Comparison of ENCODE assay signal across 10 cellular contexts in the genomic region with DNA sequence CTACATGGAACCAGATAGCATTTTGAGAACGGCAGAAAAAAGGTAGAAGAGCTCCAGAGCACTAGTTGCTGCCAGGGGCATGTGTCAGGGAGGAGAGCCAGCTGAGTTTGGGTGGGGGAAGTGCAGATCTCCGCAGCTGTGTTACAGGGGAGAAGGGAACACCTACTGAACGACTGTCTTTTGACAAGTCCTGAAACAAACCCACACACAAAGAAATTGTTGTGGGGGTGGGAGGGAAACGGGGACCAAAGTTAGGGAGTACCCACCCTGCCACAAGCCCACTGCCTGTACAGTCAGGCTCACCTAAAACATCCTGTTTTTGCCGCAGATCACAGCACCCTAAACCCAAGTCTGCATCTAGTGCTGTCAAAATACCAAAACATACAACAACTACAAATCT. TPM values are rescaled to one million over a fixed set of nuclear protein-coding genes. Genes with fewer than 3 reads are reported as not detected.
A peak's percentile ranks its signal among the peaks of the same experiment; 100 is the strongest.
DNase-seq lines count a peak whose midpoint lies in the region; ATAC-seq and TF ChIP-seq lines count a peak whose summit lies in the region.
"Had no signal": no experiment of that assay in that cellular context is flagged by ENCODE, and none has a peak within 500 bp of the region (broad histone marks: within the 10 kb centered on the region; RNA-seq: fewer than 3 reads in every experiment).

No MANE protein-coding gene starts in this region.

- H3K27ac ChIP-seq in mesenchymal stem cell (ENCODE audit: low read length, poor library complexity, severe bottlenecking): no peak overlapping the region
- H3K27ac ChIP-seq in body of pancreas: no peak overlapping the region
- no peak overlapping the region for H3K27ac ChIP-seq in H9 (ENCODE audit: insufficient read length, low read depth, low read length)
- H3K27ac ChIP-seq: sigmoid colon had no signal

- H3K9me3 ChIP-seq in mesenchymal stem cell (ENCODE audit: control insufficient read depth, low read length): no peaks in the 10 kb centered on the region
- no peaks in the 10 kb centered on the region for H3K9me3 ChIP-seq in body of pancreas
- no peaks in the 10 kb centered on the region for H3K9me3 ChIP-seq in H9 (ENCODE audit: control insufficient read depth, low read depth, low read length)
- H3K9me3 ChIP-seq: sigmoid colon had no signal

- H2BK15ac ChIP-seq in mesenchymal stem cell (ENCODE audit: low read depth, poor library complexity, severe bottlenecking): no peak overlapping the region
- H2BK15ac ChIP-seq in H9 (ENCODE audit: low read depth, low read length): no peak overlapping the region

- H3K4ac ChIP-seq in mesenchymal stem cell (ENCODE audit: low read depth in 1 of 2, low read length in 2 of 2) (no peak overlapping the region), H9 (ENCODE audit: low read depth, low read length) (no peak overlapping the region)

- H2BK120ac ChIP-seq in mesenchymal stem cell (ENCODE audit: low read depth, low read length) (no peak overlapping the region), H9 (ENCODE audit: low read depth, low read length, poor library complexity, severe bottlenecking) (no peak overlapping the region)

- H3K18ac ChIP-seq in mesenchymal stem cell (ENCODE audit: low read depth in 1 of 2, low read length in 2 of 2): no peak overlapping the region
- H3K18ac ChIP-seq in H9 (ENCODE audit: insufficient read length, low read depth, low read length): no peak overlapping the region

- CTCF ChIA-PET in activated CD4-positive, alpha-beta memory T cell treated with anti-CD3 and anti-CD28 coated beads, Interleukin-2, amount 10 ng/mL, durations not matched to agents 7 days and 5 days (lab: Charles Lee): interaction anchor here (1.0 to 1.4 kb wide), 3 partner anchors 18 to 55 kb away, joined by 3 to 4 read pairs (median 3); partner anchors contain the start of gene LEF1

- TF ChIP-seq CTCF in body of pancreas (IDR thresholded peaks at IDR 0.05) (no peak), H9 (conservative IDR thresholded peaks at IDR 0.05) (no peak)

- no peak overlapping the region for H2BK20ac ChIP-seq in H9 (ENCODE audit: low read depth, low read length, poor library complexity, severe bottlenecking)

- no peaks in the 10 kb centered on the region for H3K23me2 ChIP-seq in H9 (ENCODE audit: insufficient read length, low read depth, low read length, poor library complexity, severe bottlenecking)

- H3K56ac ChIP-seq in H9 (ENCODE audit: insufficient read length, low read depth, low read length): no peak overlapping the region

- H2AK5ac ChIP-seq in mesenchymal stem cell (ENCODE audit: low read length, severe bottlenecking) (no peak overlapping the region), H9 (ENCODE audit: insufficient read length, low read length) (no peak overlapping the region)

- peaks cover 21% of the 10 kb centered on the region for H3K27me3 Mint-ChIP-seq in activated CD4-positive, alpha-beta memory T cell treated with anti-CD3 and anti-CD28 coated beads, Interleukin-2, amount 10 ng/mL, durations not matched to agents 7 days and 5 days
- H3K27me3 Mint-ChIP-seq in H9 (ENCODE audit: low read depth): peaks cover 9% of the 10 kb centered on the region

- H4K8ac ChIP-seq in mesenchymal stem cell (ENCODE audit: low read length) (no peak overlapping the region), H9 (replicated peaks; ENCODE audit: insufficient read length, low read depth, low read length) (no peak overlapping the region)

- no peaks in the 10 kb centered on the region for H3K79me2 ChIP-seq in H9 (ENCODE audit: insufficient read depth, low read length)

- TF ChIP-seq POLR2A in body of pancreas (IDR thresholded peaks at IDR 0.05): no peak

- H3T11ph ChIP-seq in H9 (ENCODE audit: low read length): no peak overlapping the region

- peaks cover 9% of the 10 kb centered on the region for H3K4me1 ChIP-seq in mesenchymal stem cell (ENCODE audit: control insufficient read depth, insufficient read depth, low read depth, low read length)
- H3K4me1 ChIP-seq in body of pancreas: peaks cover 8% of the 10 kb centered on the region
- H3K4me1 ChIP-seq in H9 (ENCODE audit: insufficient read depth, low read length): peaks cover 5% of the 10 kb centered on the region; the same call in 1 of the 2 replicates
- H3K4me1 ChIP-seq: sigmoid colon had no signal

- POLR2A ChIA-PET in activated CD4-positive, alpha-beta memory T cell treated with anti-CD3 and anti-CD28 coated beads, Interleukin-2, amount 10 ng/mL, durations not matched to agents 7 days and 5 days (lab: Charles Lee): interaction anchor here (0.7 to 2.8 kb wide), 6 partner anchors 11 to 507 kb away, joined by 3 to 9 read pairs (median 4); partner anchors contain the start of gene RPL34

- no peaks in the 10 kb centered on the region for H4K20me1 ChIP-seq in H9 (ENCODE audit: control insufficient read depth, insufficient read depth, insufficient read length)

- peaks cover 22% of the 10 kb centered on the region for H3K36me3 Mint-ChIP-seq in activated CD4-positive, alpha-beta memory T cell treated with anti-CD3 and anti-CD28 coated beads, Interleukin-2, amount 10 ng/mL, durations not matched to agents 7 days and 5 days (ENCODE audit: low read depth)
- no peaks in the 10 kb centered on the region for H3K36me3 Mint-ChIP-seq in H9 (ENCODE audit: insufficient read depth in 1 of 3, low read depth in 3 of 3)

- DNase-seq in NAMALWA (ENCODE audit: low spot score): peak; percentile 20
- DNase-seq in activated CD4-positive, alpha-beta memory T cell treated with anti-CD3 and anti-CD28 coated beads, Interleukin-2, amount 10 ng/mL, durations not matched to agents 7 days and 5 days: peak; percentile 53
- DNase-seq in astrocyte of the hippocampus (ENCODE audit: low read depth, low spot score): peak; percentile 32
- DNase-seq in stimulated activated CD4-positive, alpha-beta T cell treated with anti-CD3 and anti-CD28 coated beads, TNF-alpha, amount 100 ng/mL, for 1 hour (ENCODE audit: low read depth in 3 of 3, low spot score in 1 of 3): peak in 2 of 3 donors; percentile 32 to 34
- no peak for DNase-seq in mesenchymal stem cell
- DNase-seq in body of pancreas: no peak
- no peak for DNase-seq in H9
- DNase-seq: midbrain, sigmoid colon had no signal

- H3K27ac Mint-ChIP-seq in activated CD4-positive, alpha-beta memory T cell treated with anti-CD3 and anti-CD28 coated beads, Interleukin-2, amount 10 ng/mL, durations not matched to agents 7 days and 5 days: peak overlapping the region; percentile 83
- peak overlapping the region in 1 of 3 experiments; percentile 29; a peak in 1 of 7 replicates for H3K27ac Mint-ChIP-seq in H9

- peak overlapping the region in 1 of 2 experiments; percentile 27 for H3K23ac ChIP-seq in mesenchymal stem cell (ENCODE audit: low read length in 2 of 2)
- H3K23ac ChIP-seq in H9 (ENCODE audit: insufficient read length, low read depth, low read length): no peak overlapping the region

- H3K4me2 ChIP-seq in mesenchymal stem cell (ENCODE audit: low read length, poor library complexity, severe bottlenecking) (no peak overlapping the region), H9 (ENCODE audit: insufficient read depth, insufficient read length, low read length) (no peak overlapping the region)

- H3K14ac ChIP-seq in mesenchymal stem cell (ENCODE audit: low read length in 2 of 2) (no peak overlapping the region), H9 (ENCODE audit: insufficient read depth, low read length) (no peak overlapping the region)

- peaks cover 92% of the 10 kb centered on the region for H3K4me1 Mint-ChIP-seq in activated CD4-positive, alpha-beta memory T cell treated with anti-CD3 and anti-CD28 coated beads, Interleukin-2, amount 10 ng/mL, durations not matched to agents 7 days and 5 days
- peaks cover 45 to 69% of the 10 kb centered on the region in 2 experiments for H3K4me1 Mint-ChIP-seq in H9

- H3K9ac ChIP-seq in mesenchymal stem cell (ENCODE audit: low read length) (no peak overlapping the region), H9 (ENCODE audit: extremely low read depth, insufficient read length, low read length) (no peak overlapping the region)

- peaks cover 0 to 16% of the 10 kb centered on the region in 2 experiments for H3K27me3 ChIP-seq in mesenchymal stem cell (ENCODE audit: control insufficient read depth in 1 of 2, insufficient read depth in 1 of 2, low read length in 2 of 2)
- no peaks in the 10 kb centered on the region for H3K27me3 ChIP-seq in body of pancreas
- H3K27me3 ChIP-seq in H9 (ENCODE audit: insufficient read depth, low read length): no peaks in the 10 kb centered on the region
- H3K27me3 ChIP-seq: sigmoid colon had no signal

- H3K4me3 ChIP-seq in mesenchymal stem cell (ENCODE audit: insufficient read depth in 1 of 2, low read depth in 1 of 2, low read length in 2 of 2): no peak overlapping the region
- no peak overlapping the region for H3K4me3 ChIP-seq in body of pancreas
- H3K4me3 ChIP-seq: sigmoid colon had no signal

- H3K9me3 Mint-ChIP-seq in activated CD4-positive, alpha-beta memory T cell treated with anti-CD3 and anti-CD28 coated beads, Interleukin-2, amount 10 ng/mL, durations not matched to agents 7 days and 5 days: no peaks in the 10 kb centered on the region
- H3K9me3 Mint-ChIP-seq in H9: no peaks in the 10 kb centered on the region

- no peak overlapping the region for H2BK12ac ChIP-seq in mesenchymal stem cell (ENCODE audit: low read length in 2 of 2)
- H2BK12ac ChIP-seq in H9 (ENCODE audit: insufficient read length, low read depth, low read length): no peak overlapping the region

- H3K79me1 ChIP-seq in mesenchymal stem cell (replicated peaks; ENCODE audit: low read length, poor library complexity, severe bottlenecking) (no peaks in the 10 kb centered on the region), H9 (ENCODE audit: insufficient read depth, low read depth, low read length, poor library complexity, severe bottlenecking) (no peaks in the 10 kb centered on the region)

- peak overlapping the region; percentile 23 for H3K4me3 Mint-ChIP-seq in activated CD4-positive, alpha-beta memory T cell treated with anti-CD3 and anti-CD28 coated beads, Interleukin-2, amount 10 ng/mL, durations not matched to agents 7 days and 5 days
- no peak overlapping the region for H3K4me3 Mint-ChIP-seq in H9

- H4K5ac ChIP-seq in H9 (ENCODE audit: insufficient read length, low read depth, low read length): no peak overlapping the region

- no peak for ATAC-seq in GM18861 (IDR thresholded peaks at IDR 0.05; ENCODE audit: unreplicated experiment)
- ATAC-seq in body of pancreas: no peak

- H3K36me3 ChIP-seq in mesenchymal stem cell (ENCODE audit: control insufficient read depth in 1 of 2, insufficient read depth in 2 of 2, low read depth in 1 of 2, low read length in 2 of 2): no peaks in the 10 kb centered on the region
- H3K36me3 ChIP-seq in body of pancreas (replicated peaks in 1 of 2; ENCODE audit: insufficient read depth in 1 of 2, low read depth in 2 of 2): no peaks in the 10 kb centered on the region
- H3K36me3 ChIP-seq: sigmoid colon had no signal

- intact Hi-C loops in body of pancreas (cut with DNase I): no loop called here

- no peak overlapping the region for H2BK5ac ChIP-seq in mesenchymal stem cell (ENCODE audit: low read depth, low read length, poor library complexity, severe bottlenecking)
- H2BK5ac ChIP-seq in H9 (ENCODE audit: insufficient read length, low read length): no peak overlapping the region

- H2AFZ ChIP-seq in mesenchymal stem cell (ENCODE audit: low read depth, low read length): no peak overlapping the region
- no peak overlapping the region for H2AFZ ChIP-seq in H9 (ENCODE audit: low read length)

- H4K91ac ChIP-seq in mesenchymal stem cell (ENCODE audit: low read length) (no peak overlapping the region), H9 (ENCODE audit: insufficient read length, low read depth, low read length) (no peak overlapping the region)

- WGBS in mesenchymal stem cell: 74% methylated on average over 3 of the region's 5 CpGs
- 43 to 65% methylated on average over 5 of the region's 5 CpGs for WGBS in body of pancreas, 2 donors
- no CpG with 5 or more reads among the region's 5 CpGs for WGBS in H9 (ENCODE audit: extremely low coverage, insufficient read length, low lambda C conversion rate)

RNA-seq across cellular contexts. Expression of gene LEF1, which starts 55.5 kb away (rescaled TPM):
- total RNA-seq in activated CD4-positive, alpha-beta memory T cell treated with anti-CD3 and anti-CD28 coated beads, Interleukin-2, amount 10 ng/mL, durations not matched to agents 7 days and 5 days: 10 to 100 TPM; 67.4 to 68.2 TPM
- 11.8 TPM for polyA plus RNA-seq in mesenchymal stem cell (2013, experiment 1 of 2)
- 10.3 TPM for polyA plus RNA-seq in mesenchymal stem cell (2013, experiment 2 of 2)
- total RNA-seq in body of pancreas (1 to 10 TPM; 1.6 to 5.6 TPM), H9 (2021) (2.5 and 3.4 TPM in 2 replicates)

Comparison
In these comparisons a context has a peak if more than half of its experiments do, and no peak if none do; other contexts are left out.
1. DNase-seq: peak in NAMALWA (single experiment), activated CD4-positive, alpha-beta memory T cell treated with anti-CD3 and anti-CD28 coated beads, Interleukin-2, amount 10 ng/mL, durations not matched to agents 7 days and 5 days (single experiment), astrocyte of the hippocampus (single experiment) and stimulated activated CD4-positive, alpha-beta T cell treated with anti-CD3 and anti-CD28 coated beads, TNF-alpha, amount 100 ng/mL, for 1 hour (2 of 3); none in mesenchymal stem cell (single experiment), body of pancreas (0 of 4) and H9 (single experiment).
2. RNA of gene LEF1, which starts 55.5 kb away (total RNA-seq): 67.4 to 68.2 TPM in activated CD4-positive, alpha-beta memory T cell treated with anti-CD3 and anti-CD28 coated beads, Interleukin-2, amount 10 ng/mL, durations not matched to agents 7 days and 5 days; 1.6 to 5.6 TPM in body of pancreas and 2.5 to 3.4 TPM in H9; every median in the first group is over 10 times any median in the second.